Comparison of ENCODE assay signal across 1 cellular context in the genomic region with DNA sequence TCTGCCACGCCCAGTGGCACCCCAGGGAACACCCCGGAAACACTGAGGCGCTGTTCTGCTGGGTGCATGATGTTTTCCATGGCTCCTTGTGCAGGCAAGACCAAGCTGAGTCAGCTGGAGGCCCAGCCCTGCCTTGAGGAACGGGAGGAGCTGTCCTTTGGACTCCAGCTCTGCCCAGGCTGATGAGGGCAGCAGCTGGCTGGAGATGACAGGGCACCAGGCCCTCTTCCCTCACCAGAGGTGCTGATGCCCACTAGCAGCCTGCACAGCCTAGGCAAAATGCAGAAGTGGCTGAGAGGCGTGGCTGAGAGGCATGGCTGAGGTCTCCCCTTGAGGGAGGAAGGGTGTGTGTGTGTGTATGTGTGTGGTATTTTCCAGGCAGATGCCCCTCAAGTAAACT.
TF ChIP-seq lines count a peak whose summit lies in the region.

No MANE protein-coding gene starts in this region.

TF ChIP-seq in GM23338, 12 proteins besides CTCF, POLR2A, EP300 and RAD21 (continued from another document):
- TF ChIP-seq, protein P1, sequence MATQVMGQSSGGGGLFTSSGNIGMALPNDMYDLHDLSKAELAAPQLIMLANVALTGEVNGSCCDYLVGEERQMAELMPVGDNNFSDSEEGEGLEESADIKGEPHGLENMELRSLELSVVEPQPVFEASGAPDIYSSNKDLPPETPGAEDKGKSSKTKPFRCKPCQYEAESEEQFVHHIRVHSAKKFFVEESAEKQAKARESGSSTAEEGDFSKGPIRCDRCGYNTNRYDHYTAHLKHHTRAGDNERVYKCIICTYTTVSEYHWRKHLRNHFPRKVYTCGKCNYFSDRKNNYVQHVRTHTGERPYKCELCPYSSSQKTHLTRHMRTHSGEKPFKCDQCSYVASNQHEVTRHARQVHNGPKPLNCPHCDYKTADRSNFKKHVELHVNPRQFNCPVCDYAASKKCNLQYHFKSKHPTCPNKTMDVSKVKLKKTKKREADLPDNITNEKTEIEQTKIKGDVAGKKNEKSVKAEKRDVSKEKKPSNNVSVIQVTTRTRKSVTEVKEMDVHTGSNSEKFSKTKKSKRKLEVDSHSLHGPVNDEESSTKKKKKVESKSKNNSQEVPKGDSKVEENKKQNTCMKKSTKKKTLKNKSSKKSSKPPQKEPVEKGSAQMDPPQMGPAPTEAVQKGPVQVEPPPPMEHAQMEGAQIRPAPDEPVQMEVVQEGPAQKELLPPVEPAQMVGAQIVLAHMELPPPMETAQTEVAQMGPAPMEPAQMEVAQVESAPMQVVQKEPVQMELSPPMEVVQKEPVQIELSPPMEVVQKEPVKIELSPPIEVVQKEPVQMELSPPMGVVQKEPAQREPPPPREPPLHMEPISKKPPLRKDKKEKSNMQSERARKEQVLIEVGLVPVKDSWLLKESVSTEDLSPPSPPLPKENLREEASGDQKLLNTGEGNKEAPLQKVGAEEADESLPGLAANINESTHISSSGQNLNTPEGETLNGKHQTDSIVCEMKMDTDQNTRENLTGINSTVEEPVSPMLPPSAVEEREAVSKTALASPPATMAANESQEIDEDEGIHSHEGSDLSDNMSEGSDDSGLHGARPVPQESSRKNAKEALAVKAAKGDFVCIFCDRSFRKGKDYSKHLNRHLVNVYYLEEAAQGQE (IDR thresholded peaks at IDR 0.05; ENCODE audit: unreplicated experiment), result no peak
- TF ChIP-seq STAT1 (IDR thresholded peaks at IDR 0.05; ENCODE audit: unreplicated experiment) (no peak), ZNF331 (CRISPR knock-in tag; IDR thresholded peaks at IDR 0.05; ENCODE audit: low read depth) (no peak), EZH2phosphoT487 (IDR thresholded peaks at IDR 0.05; ENCODE audit: unreplicated experiment) (no peak), EZH2 (IDR thresholded peaks at IDR 0.05; ENCODE audit: low read depth, unreplicated experiment) (no peak), NANOG (IDR thresholded peaks at IDR 0.05; ENCODE audit: borderline replicate concordance) (no peak), JUNB (IDR thresholded peaks at IDR 0.05; ENCODE audit: unreplicated experiment) (no peak), POLR2AphosphoS5 (IDR thresholded peaks at IDR 0.05; ENCODE audit: low read depth) (no peak)
- TF ChIP-seq, protein P2, sequence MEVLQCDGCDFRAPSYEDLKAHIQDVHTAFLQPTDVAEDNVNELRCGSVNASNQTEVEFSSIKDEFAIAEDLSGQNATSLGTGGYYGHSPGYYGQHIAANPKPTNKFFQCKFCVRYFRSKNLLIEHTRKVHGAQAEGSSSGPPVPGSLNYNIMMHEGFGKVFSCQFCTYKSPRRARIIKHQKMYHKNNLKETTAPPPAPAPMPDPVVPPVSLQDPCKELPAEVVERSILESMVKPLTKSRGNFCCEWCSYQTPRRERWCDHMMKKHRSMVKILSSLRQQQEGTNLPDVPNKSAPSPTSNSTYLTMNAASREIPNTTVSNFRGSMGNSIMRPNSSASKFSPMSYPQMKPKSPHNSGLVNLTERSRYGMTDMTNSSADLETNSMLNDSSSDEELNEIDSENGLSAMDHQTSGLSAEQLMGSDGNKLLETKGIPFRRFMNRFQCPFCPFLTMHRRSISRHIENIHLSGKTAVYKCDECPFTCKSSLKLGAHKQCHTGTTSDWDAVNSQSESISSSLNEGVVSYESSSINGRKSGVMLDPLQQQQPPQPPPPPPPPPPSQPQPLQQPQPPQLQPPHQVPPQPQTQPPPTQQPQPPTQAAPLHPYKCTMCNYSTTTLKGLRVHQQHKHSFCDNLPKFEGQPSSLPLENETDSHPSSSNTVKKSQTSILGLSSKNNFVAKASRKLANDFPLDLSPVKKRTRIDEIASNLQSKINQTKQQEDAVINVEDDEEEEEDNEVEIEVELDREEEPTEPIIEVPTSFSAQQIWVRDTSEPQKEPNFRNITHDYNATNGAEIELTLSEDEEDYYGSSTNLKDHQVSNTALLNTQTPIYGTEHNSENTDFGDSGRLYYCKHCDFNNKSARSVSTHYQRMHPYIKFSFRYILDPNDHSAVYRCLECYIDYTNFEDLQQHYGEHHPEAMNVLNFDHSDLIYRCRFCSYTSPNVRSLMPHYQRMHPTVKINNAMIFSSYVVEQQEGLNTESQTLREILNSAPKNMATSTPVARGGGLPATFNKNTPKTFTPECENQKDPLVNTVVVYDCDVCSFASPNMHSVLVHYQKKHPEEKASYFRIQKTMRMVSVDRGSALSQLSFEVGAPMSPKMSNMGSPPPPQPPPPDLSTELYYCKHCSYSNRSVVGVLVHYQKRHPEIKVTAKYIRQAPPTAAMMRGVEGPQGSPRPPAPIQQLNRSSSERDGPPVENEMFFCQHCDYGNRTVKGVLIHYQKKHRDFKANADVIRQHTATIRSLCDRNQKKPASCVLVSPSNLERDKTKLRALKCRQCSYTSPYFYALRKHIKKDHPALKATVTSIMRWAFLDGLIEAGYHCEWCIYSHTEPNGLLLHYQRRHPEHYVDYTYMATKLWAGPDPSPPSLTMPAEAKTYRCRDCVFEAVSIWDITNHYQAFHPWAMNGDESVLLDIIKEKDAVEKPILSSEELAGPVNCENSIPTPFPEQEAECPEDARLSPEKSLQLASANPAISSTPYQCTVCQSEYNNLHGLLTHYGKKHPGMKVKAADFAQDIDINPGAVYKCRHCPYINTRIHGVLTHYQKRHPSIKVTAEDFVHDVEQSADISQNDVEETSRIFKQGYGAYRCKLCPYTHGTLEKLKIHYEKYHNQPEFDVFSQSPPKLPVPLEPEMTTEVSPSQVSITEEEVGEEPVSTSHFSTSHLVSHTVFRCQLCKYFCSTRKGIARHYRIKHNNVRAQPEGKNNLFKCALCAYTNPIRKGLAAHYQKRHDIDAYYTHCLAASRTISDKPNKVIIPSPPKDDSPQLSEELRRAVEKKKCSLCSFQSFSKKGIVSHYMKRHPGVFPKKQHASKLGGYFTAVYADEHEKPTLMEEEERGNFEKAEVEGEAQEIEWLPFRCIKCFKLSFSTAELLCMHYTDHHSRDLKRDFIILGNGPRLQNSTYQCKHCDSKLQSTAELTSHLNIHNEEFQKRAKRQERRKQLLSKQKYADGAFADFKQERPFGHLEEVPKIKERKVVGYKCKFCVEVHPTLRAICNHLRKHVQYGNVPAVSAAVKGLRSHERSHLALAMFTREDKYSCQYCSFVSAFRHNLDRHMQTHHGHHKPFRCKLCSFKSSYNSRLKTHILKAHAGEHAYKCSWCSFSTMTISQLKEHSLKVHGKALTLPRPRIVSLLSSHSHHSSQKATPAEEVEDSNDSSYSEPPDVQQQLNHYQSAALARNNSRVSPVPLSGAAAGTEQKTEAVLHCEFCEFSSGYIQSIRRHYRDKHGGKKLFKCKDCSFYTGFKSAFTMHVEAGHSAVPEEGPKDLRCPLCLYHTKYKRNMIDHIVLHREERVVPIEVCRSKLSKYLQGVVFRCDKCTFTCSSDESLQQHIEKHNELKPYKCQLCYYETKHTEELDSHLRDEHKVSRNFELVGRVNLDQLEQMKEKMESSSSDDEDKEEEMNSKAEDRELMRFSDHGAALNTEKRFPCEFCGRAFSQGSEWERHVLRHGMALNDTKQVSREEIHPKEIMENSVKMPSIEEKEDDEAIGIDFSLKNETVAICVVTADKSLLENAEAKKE (CRISPR knock-in tag; IDR thresholded peaks at IDR 0.05), result no peak
- TF ChIP-seq, protein P3, sequence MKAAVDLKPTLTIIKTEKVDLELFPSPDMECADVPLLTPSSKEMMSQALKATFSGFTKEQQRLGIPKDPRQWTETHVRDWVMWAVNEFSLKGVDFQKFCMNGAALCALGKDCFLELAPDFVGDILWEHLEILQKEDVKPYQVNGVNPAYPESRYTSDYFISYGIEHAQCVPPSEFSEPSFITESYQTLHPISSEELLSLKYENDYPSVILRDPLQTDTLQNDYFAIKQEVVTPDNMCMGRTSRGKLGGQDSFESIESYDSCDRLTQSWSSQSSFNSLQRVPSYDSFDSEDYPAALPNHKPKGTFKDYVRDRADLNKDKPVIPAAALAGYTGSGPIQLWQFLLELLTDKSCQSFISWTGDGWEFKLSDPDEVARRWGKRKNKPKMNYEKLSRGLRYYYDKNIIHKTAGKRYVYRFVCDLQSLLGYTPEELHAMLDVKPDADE (IDR thresholded peaks at IDR 0.05), result no peak
